In the genomic region with DNA sequence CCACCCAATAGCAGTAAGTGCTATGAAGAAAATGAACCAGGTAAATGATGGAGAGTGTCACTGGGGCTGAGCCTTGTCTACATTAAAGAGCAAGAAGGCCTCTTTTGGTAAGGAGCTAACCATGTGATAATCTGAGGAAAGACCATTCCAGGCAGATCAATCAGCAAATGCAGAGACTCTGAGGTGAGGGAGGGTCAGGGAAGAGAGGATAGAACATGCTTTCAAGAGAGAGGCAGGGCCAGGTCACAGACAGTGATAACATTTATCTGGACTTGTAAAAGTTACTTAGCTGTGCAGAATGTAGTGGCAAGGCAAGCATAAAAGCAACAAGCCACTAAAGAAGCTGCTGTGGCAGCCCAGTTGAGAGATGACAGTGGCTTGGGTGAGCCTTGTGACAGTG, we compare ENCODE assay signal across 1 cellular context.
TF ChIP-seq lines count a peak whose summit lies in the region.

No MANE protein-coding gene starts in this region.

TF ChIP-seq in GM23338, 12 proteins besides CTCF, POLR2A, EP300 and RAD21 (continued from another document):
- TF ChIP-seq, protein P1, sequence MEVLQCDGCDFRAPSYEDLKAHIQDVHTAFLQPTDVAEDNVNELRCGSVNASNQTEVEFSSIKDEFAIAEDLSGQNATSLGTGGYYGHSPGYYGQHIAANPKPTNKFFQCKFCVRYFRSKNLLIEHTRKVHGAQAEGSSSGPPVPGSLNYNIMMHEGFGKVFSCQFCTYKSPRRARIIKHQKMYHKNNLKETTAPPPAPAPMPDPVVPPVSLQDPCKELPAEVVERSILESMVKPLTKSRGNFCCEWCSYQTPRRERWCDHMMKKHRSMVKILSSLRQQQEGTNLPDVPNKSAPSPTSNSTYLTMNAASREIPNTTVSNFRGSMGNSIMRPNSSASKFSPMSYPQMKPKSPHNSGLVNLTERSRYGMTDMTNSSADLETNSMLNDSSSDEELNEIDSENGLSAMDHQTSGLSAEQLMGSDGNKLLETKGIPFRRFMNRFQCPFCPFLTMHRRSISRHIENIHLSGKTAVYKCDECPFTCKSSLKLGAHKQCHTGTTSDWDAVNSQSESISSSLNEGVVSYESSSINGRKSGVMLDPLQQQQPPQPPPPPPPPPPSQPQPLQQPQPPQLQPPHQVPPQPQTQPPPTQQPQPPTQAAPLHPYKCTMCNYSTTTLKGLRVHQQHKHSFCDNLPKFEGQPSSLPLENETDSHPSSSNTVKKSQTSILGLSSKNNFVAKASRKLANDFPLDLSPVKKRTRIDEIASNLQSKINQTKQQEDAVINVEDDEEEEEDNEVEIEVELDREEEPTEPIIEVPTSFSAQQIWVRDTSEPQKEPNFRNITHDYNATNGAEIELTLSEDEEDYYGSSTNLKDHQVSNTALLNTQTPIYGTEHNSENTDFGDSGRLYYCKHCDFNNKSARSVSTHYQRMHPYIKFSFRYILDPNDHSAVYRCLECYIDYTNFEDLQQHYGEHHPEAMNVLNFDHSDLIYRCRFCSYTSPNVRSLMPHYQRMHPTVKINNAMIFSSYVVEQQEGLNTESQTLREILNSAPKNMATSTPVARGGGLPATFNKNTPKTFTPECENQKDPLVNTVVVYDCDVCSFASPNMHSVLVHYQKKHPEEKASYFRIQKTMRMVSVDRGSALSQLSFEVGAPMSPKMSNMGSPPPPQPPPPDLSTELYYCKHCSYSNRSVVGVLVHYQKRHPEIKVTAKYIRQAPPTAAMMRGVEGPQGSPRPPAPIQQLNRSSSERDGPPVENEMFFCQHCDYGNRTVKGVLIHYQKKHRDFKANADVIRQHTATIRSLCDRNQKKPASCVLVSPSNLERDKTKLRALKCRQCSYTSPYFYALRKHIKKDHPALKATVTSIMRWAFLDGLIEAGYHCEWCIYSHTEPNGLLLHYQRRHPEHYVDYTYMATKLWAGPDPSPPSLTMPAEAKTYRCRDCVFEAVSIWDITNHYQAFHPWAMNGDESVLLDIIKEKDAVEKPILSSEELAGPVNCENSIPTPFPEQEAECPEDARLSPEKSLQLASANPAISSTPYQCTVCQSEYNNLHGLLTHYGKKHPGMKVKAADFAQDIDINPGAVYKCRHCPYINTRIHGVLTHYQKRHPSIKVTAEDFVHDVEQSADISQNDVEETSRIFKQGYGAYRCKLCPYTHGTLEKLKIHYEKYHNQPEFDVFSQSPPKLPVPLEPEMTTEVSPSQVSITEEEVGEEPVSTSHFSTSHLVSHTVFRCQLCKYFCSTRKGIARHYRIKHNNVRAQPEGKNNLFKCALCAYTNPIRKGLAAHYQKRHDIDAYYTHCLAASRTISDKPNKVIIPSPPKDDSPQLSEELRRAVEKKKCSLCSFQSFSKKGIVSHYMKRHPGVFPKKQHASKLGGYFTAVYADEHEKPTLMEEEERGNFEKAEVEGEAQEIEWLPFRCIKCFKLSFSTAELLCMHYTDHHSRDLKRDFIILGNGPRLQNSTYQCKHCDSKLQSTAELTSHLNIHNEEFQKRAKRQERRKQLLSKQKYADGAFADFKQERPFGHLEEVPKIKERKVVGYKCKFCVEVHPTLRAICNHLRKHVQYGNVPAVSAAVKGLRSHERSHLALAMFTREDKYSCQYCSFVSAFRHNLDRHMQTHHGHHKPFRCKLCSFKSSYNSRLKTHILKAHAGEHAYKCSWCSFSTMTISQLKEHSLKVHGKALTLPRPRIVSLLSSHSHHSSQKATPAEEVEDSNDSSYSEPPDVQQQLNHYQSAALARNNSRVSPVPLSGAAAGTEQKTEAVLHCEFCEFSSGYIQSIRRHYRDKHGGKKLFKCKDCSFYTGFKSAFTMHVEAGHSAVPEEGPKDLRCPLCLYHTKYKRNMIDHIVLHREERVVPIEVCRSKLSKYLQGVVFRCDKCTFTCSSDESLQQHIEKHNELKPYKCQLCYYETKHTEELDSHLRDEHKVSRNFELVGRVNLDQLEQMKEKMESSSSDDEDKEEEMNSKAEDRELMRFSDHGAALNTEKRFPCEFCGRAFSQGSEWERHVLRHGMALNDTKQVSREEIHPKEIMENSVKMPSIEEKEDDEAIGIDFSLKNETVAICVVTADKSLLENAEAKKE (CRISPR knock-in tag; IDR thresholded peaks at IDR 0.05): no peak
- TF ChIP-seq STAT1 (IDR thresholded peaks at IDR 0.05; ENCODE audit: unreplicated experiment) (no peak), ZNF114 (CRISPR knock-in tag; IDR thresholded peaks at IDR 0.05) (no peak), EZH2phosphoT487 (IDR thresholded peaks at IDR 0.05; ENCODE audit: unreplicated experiment) (no peak), JUNB (IDR thresholded peaks at IDR 0.05; ENCODE audit: unreplicated experiment) (no peak), CREB1 (CRISPR knock-in tag; IDR thresholded peaks at IDR 0.05; ENCODE audit: low read depth) (no peak), ZNF331 (CRISPR knock-in tag; IDR thresholded peaks at IDR 0.05; ENCODE audit: low read depth) (no peak), POLR2AphosphoS5 (IDR thresholded peaks at IDR 0.05; ENCODE audit: low read depth) (no peak)
- TF ChIP-seq, protein P2, sequence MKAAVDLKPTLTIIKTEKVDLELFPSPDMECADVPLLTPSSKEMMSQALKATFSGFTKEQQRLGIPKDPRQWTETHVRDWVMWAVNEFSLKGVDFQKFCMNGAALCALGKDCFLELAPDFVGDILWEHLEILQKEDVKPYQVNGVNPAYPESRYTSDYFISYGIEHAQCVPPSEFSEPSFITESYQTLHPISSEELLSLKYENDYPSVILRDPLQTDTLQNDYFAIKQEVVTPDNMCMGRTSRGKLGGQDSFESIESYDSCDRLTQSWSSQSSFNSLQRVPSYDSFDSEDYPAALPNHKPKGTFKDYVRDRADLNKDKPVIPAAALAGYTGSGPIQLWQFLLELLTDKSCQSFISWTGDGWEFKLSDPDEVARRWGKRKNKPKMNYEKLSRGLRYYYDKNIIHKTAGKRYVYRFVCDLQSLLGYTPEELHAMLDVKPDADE (IDR thresholded peaks at IDR 0.05): no peak
- TF ChIP-seq, protein P3, sequence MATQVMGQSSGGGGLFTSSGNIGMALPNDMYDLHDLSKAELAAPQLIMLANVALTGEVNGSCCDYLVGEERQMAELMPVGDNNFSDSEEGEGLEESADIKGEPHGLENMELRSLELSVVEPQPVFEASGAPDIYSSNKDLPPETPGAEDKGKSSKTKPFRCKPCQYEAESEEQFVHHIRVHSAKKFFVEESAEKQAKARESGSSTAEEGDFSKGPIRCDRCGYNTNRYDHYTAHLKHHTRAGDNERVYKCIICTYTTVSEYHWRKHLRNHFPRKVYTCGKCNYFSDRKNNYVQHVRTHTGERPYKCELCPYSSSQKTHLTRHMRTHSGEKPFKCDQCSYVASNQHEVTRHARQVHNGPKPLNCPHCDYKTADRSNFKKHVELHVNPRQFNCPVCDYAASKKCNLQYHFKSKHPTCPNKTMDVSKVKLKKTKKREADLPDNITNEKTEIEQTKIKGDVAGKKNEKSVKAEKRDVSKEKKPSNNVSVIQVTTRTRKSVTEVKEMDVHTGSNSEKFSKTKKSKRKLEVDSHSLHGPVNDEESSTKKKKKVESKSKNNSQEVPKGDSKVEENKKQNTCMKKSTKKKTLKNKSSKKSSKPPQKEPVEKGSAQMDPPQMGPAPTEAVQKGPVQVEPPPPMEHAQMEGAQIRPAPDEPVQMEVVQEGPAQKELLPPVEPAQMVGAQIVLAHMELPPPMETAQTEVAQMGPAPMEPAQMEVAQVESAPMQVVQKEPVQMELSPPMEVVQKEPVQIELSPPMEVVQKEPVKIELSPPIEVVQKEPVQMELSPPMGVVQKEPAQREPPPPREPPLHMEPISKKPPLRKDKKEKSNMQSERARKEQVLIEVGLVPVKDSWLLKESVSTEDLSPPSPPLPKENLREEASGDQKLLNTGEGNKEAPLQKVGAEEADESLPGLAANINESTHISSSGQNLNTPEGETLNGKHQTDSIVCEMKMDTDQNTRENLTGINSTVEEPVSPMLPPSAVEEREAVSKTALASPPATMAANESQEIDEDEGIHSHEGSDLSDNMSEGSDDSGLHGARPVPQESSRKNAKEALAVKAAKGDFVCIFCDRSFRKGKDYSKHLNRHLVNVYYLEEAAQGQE (IDR thresholded peaks at IDR 0.05; ENCODE audit: unreplicated experiment): no peak
